ENCODE assay signal across 12 cellular contexts in genomic region chr14:90850487-90850886, GRCh38. TPM values are rescaled to one million over a fixed set of nuclear protein-coding genes. Genes with fewer than 3 reads are reported as not detected.
DNase-seq lines count a peak whose midpoint lies in the region; ATAC-seq and TF ChIP-seq lines count a peak whose summit lies in the region.
"Had no signal": no experiment of that assay in that cellular context is flagged by ENCODE, and none has a peak within 500 bp of the region (broad histone marks: within the 10 kb centered on the region; RNA-seq: fewer than 3 reads in every experiment).

No MANE protein-coding gene starts in this region.

- peak; percentile 47 for DNase-seq in COLO829 (ENCODE audit: low spot score)
- DNase-seq in NCI-H226: peak; percentile 88
- DNase-seq in lower lobe of right lung: no peak
- no peak for DNase-seq in NCI-H82 treated with DMSO at 0.1 percent for 48 hours (lab: John Stamatoyannopoulos, UW; ENCODE audit: unreplicated experiment)
- DNase-seq in tibial nerve (ENCODE audit: low spot score in 2 of 2): no peak
- DNase-seq in stimulated activated CD4-positive, alpha-beta T cell treated with anti-CD3 and anti-CD28 coated beads, Interleukin-12 subunit alpha, Interleukin-12 subunit beta, amount 100 ng/mL, for 4 hours: no peak
- no peak for DNase-seq in NCI-H1436 (lab: John Stamatoyannopoulos, UW)
- DNase-seq: activated CD4-positive, alpha-beta memory T cell treated with anti-CD3 and anti-CD28 coated beads, Interleukin-2, amount 10 ng/mL, durations not matched to agents 7 days and 5 days; anterior cingulate cortex; hippocampal formation; NCI-H1694 treated with DMSO at 0.1 percent for 48 hours had no signal

- H3K36me3 ChIP-seq in ectodermal cell (ENCODE audit: control insufficient read depth, insufficient read depth, low read length) (no peaks in the 10 kb centered on the region), lower lobe of right lung (no peaks in the 10 kb centered on the region), tibial nerve (no peaks in the 10 kb centered on the region)

- no peak for TF ChIP-seq CTCF in lower lobe of right lung (IDR thresholded peaks at IDR 0.05)
- no peak for TF ChIP-seq CTCF in tibial nerve (IDR thresholded peaks at IDR 0.05)

- peak in 1 of 2 donors; percentile 20 for TF ChIP-seq EP300 in tibial nerve (IDR thresholded peaks at IDR 0.05)

- peak overlapping the region; percentile 44 for H3K27ac ChIP-seq in ectodermal cell (ENCODE audit: insufficient read depth, low read depth, low read length, poor library complexity, severe bottlenecking)
- H3K27ac ChIP-seq in lower lobe of right lung: peak overlapping the region; percentile 0
- H3K27ac ChIP-seq in tibial nerve: no peak overlapping the region

- H3K9me3 ChIP-seq in ectodermal cell (ENCODE audit: control insufficient read depth, low read length) (no peaks in the 10 kb centered on the region), lower lobe of right lung (no peaks in the 10 kb centered on the region), tibial nerve (no peaks in the 10 kb centered on the region)

- H3K4me3 ChIP-seq in ectodermal cell (ENCODE audit: insufficient read depth, low read depth, low read length) (no peak overlapping the region), lower lobe of right lung (no peak overlapping the region), tibial nerve (no peak overlapping the region)

- H3K27me3 ChIP-seq in ectodermal cell (ENCODE audit: control insufficient read depth, insufficient read depth, low read length, poor library complexity, severe bottlenecking) (no peaks in the 10 kb centered on the region), lower lobe of right lung (ENCODE audit: low read depth) (no peaks in the 10 kb centered on the region), tibial nerve (no peaks in the 10 kb centered on the region)

- TF ChIP-seq POLR2A in tibial nerve (IDR thresholded peaks at IDR 0.05): no peak

- H3K4me1 ChIP-seq in ectodermal cell (ENCODE audit: control insufficient read depth, insufficient read depth, low read length) (no peaks in the 10 kb centered on the region), lower lobe of right lung (peaks cover 10% of the 10 kb centered on the region), tibial nerve (no peaks in the 10 kb centered on the region)

- 82 to 84% methylated on average over 3 of the region's 3 CpGs for WGBS in ectodermal cell, 2 experiments
- WGBS in tibial nerve, 2 donors: 38 to 47% methylated on average over 3 of the region's 3 CpGs

- intact Hi-C loops in lower lobe of right lung (cut with DNase I): no loop called here

- peak; percentile 45 to 61 for ATAC-seq in lower lobe of right lung

RNA-seq across cellular contexts. Expression of gene TTC7B, which starts 34.3 kb away (rescaled TPM):
- polyA plus RNA-seq in ectodermal cell (2013, experiment 1 of 4): 27.9 TPM
- polyA plus RNA-seq in ectodermal cell (2013, experiment 2 of 4): 27.8 TPM
- 30.2 TPM for polyA plus RNA-seq in ectodermal cell (2013, experiment 3 of 4)
- polyA plus RNA-seq in ectodermal cell (2013, experiment 4 of 4): 32.3 TPM
- total RNA-seq in lower lobe of right lung: 54.1 TPM
- total RNA-seq in tibial nerve: 10 to 100 TPM; 25.9 to 44.1 (median 34.4) TPM

Comparison
In these comparisons a context has a peak if more than half of its experiments do, and no peak if none do; other contexts are left out.
1. DNase-seq: peak in COLO829 (single experiment) and NCI-H226 (single experiment); none in lower lobe of right lung (single experiment), NCI-H82 treated with DMSO at 0.1 percent for 48 hours (single experiment), tibial nerve (0 of 2), stimulated activated CD4-positive, alpha-beta T cell treated with anti-CD3 and anti-CD28 coated beads, Interleukin-12 subunit alpha, Interleukin-12 subunit beta, amount 100 ng/mL, for 4 hours (single experiment) and NCI-H1436 (single experiment).
2. H3K27ac ChIP-seq: peak in ectodermal cell (single experiment) and lower lobe of right lung (single experiment); none in tibial nerve (0 of 4).